ENCODE assay signal across 8 cellular contexts in genomic region chr9:19162026-19162366, GRCh38. TPM values are rescaled to one million over a fixed set of nuclear protein-coding genes. Genes with fewer than 3 reads are reported as not detected.
DNase-seq lines count a peak whose midpoint lies in the region; ATAC-seq and TF ChIP-seq lines count a peak whose summit lies in the region.

No MANE protein-coding gene starts in this region.

- ATAC-seq in heart right ventricle (peak in 1 of 8 donors; percentile 32), left ventricle myocardium superior (no peak), right lobe of liver (no peak), upper lobe of left lung (ENCODE audit: low FRiP score in 2 of 2) (no peak), GM21786 (IDR thresholded peaks at IDR 0.05; ENCODE audit: unreplicated experiment) (no peak)

- peak overlapping the region in 6 of 10 donors; percentile 2 to 85 (median 49) for H3K27ac ChIP-seq in heart right ventricle
- peak overlapping the region; percentile 80 to 95 (median 88) for H3K27ac ChIP-seq in right lobe of liver
- peak overlapping the region; percentile 57 to 83 (median 81) for H3K27ac ChIP-seq in upper lobe of left lung

- intact Hi-C loops in heart right ventricle (cut with DNase I) = loop anchor here in 4 of 10 donors (5.0 to 10.0 kb wide), 3 partner anchors 35 to 65 kb away; partner anchors contain the start of genes PLIN2 (in 2 of the 4) and HAUS6 (in 1 of the 4)
- intact Hi-C loops in left ventricle myocardium superior (cut with micrococcal nuclease) = no loop called here
- intact Hi-C loops in activated T-helper 2 cell treated with anti-CD3 and anti-CD28 coated beads, Interferon-gamma antibody, Interleukin-2, Interleukin-4, amounts not matched to agents 10 μg/mL and 5 μg/mL and 100 μg/mL, durations not matched to agents 14 hours and 24 hours and 36 hours (cut with micrococcal nuclease) = no loop called here
- intact Hi-C loops in right lobe of liver (cut with DNase I) = no loop called here

- peak overlapping the region in 1 of 10 donors; percentile 3 for H3K4me3 ChIP-seq in heart right ventricle
- no peak overlapping the region for H3K4me3 ChIP-seq in right lobe of liver
- no peak overlapping the region for H3K4me3 ChIP-seq in upper lobe of left lung

- no peak for TF ChIP-seq EP300 in upper lobe of left lung (IDR thresholded peaks at IDR 0.05)

- TF ChIP-seq POLR2A in right lobe of liver (IDR thresholded peaks at IDR 0.05) = no peak
- no peak for TF ChIP-seq POLR2A in upper lobe of left lung (IDR thresholded peaks at IDR 0.05)

- H3K4me3 Mint-ChIP-seq in activated T-helper 2 cell treated with anti-CD3 and anti-CD28 coated beads, Interferon-gamma antibody, Interleukin-2, Interleukin-4, amounts not matched to agents 10 μg/mL and 5 μg/mL and 100 μg/mL, durations not matched to agents 14 hours and 24 hours and 36 hours (ENCODE audit: low read depth) = peak overlapping the region; percentile 7

- TF ChIP-seq CTCF in heart right ventricle (IDR thresholded peaks at IDR 0.05) (no peak), right lobe of liver (IDR thresholded peaks at IDR 0.05) (no peak), upper lobe of left lung (IDR thresholded peaks at IDR 0.05) (no peak)

- H3K4me1 ChIP-seq in heart right ventricle (peaks cover 0 to 50% (median 11%) of the 10 kb centered on the region in 9 donors), right lobe of liver (peaks cover 0 to 30% (median 10%) of the 10 kb centered on the region in 4 donors), upper lobe of left lung (peaks cover 14 to 19% (median 19%) of the 10 kb centered on the region in 4 donors)

- H3K9me3 ChIP-seq in heart right ventricle (no peaks in the 10 kb centered on the region), right lobe of liver (no peaks in the 10 kb centered on the region), upper lobe of left lung (no peaks in the 10 kb centered on the region)

- peaks cover 18% of the 10 kb centered on the region for H3K4me1 Mint-ChIP-seq in activated T-helper 2 cell treated with anti-CD3 and anti-CD28 coated beads, Interferon-gamma antibody, Interleukin-2, Interleukin-4, amounts not matched to agents 10 μg/mL and 5 μg/mL and 100 μg/mL, durations not matched to agents 14 hours and 24 hours and 36 hours (ENCODE audit: low read depth)

- no peaks in the 10 kb centered on the region for H3K36me3 ChIP-seq in heart right ventricle
- no peaks in the 10 kb centered on the region for H3K36me3 ChIP-seq in right lobe of liver
- H3K36me3 ChIP-seq in upper lobe of left lung = no peaks in the 10 kb centered on the region

- H3K27me3 Mint-ChIP-seq in activated T-helper 2 cell treated with anti-CD3 and anti-CD28 coated beads, Interferon-gamma antibody, Interleukin-2, Interleukin-4, amounts not matched to agents 10 μg/mL and 5 μg/mL and 100 μg/mL, durations not matched to agents 14 hours and 24 hours and 36 hours (ENCODE audit: low read depth) = no peaks in the 10 kb centered on the region

- H3K27me3 ChIP-seq in heart right ventricle (no peaks in the 10 kb centered on the region), right lobe of liver (no peaks in the 10 kb centered on the region), upper lobe of left lung (no peaks in the 10 kb centered on the region)

- H3K9me3 Mint-ChIP-seq in activated T-helper 2 cell treated with anti-CD3 and anti-CD28 coated beads, Interferon-gamma antibody, Interleukin-2, Interleukin-4, amounts not matched to agents 10 μg/mL and 5 μg/mL and 100 μg/mL, durations not matched to agents 14 hours and 24 hours and 36 hours = no peaks in the 10 kb centered on the region

- H3K27ac Mint-ChIP-seq in activated T-helper 2 cell treated with anti-CD3 and anti-CD28 coated beads, Interferon-gamma antibody, Interleukin-2, Interleukin-4, amounts not matched to agents 10 μg/mL and 5 μg/mL and 100 μg/mL, durations not matched to agents 14 hours and 24 hours and 36 hours = peak overlapping the region; percentile 89

- no peaks in the 10 kb centered on the region for H3K36me3 Mint-ChIP-seq in activated T-helper 2 cell treated with anti-CD3 and anti-CD28 coated beads, Interferon-gamma antibody, Interleukin-2, Interleukin-4, amounts not matched to agents 10 μg/mL and 5 μg/mL and 100 μg/mL, durations not matched to agents 14 hours and 24 hours and 36 hours (ENCODE audit: low read depth)

- no peak for DNase-seq in heart right ventricle
- DNase-seq in left ventricle myocardium superior = no peak
- no peak for DNase-seq in activated T-helper 2 cell treated with anti-CD3 and anti-CD28 coated beads, Interferon-gamma antibody, Interleukin-2, Interleukin-4, amounts not matched to agents 10 μg/mL and 5 μg/mL and 100 μg/mL, durations not matched to agents 14 hours and 24 hours and 36 hours (ENCODE audit: low spot score)
- no peak for DNase-seq in right lobe of liver
- DNase-seq in upper lobe of left lung = no peak
- no peak for DNase-seq in RPMI8226
- no peak for DNase-seq in NCI-H526 treated with DMSO at 0.1 percent for 48 hours (lab: John Stamatoyannopoulos, UW)

- WGBS in heart right ventricle, 2 donors = 81 to 94% methylated on average over 2 of the region's 2 CpGs
- 56% methylated on average over 1 of the region's 2 CpGs for WGBS in right lobe of liver (ENCODE audit: insufficient coverage, low coverage, low lambda C conversion rate, missing lambda C conversion rate)
- WGBS in upper lobe of left lung, 2 donors = 83 to 88% methylated on average over 2 of the region's 2 CpGs

RNA-seq across cellular contexts. Expression of gene PLIN2, which starts 34.7 kb away (rescaled TPM):
- total RNA-seq in heart right ventricle = 100 to 1,000 TPM in 3 of 10 donors, 10 to 100 TPM in 7; 35.4 to 205 (median 49.4) TPM
- polyA plus RNA-seq in heart right ventricle = 100 to 1,000 TPM in 1 of 2 donors, 10 to 100 TPM in 1; 35.0 to 184 TPM
- total RNA-seq in left ventricle myocardium superior = 45.1 TPM
- 77.2 and 77.9 TPM in 2 replicates for total RNA-seq in activated T-helper 2 cell treated with anti-CD3 and anti-CD28 coated beads, Interferon-gamma antibody, Interleukin-2, Interleukin-4, amounts not matched to agents 10 μg/mL and 5 μg/mL and 100 μg/mL, durations not matched to agents 14 hours and 24 hours and 36 hours
- 1,000 to 10,000 TPM in 2 of 6 experiments, 100 to 1,000 TPM in 4; 151 to 2,070 (median 532) TPM for total RNA-seq in right lobe of liver
- 100 to 1,000 TPM; 156 to 262 (median 218) TPM for total RNA-seq in upper lobe of left lung

RNA-seq across cellular contexts. Expression of gene HAUS6, which starts 59.3 kb away (rescaled TPM):
- total RNA-seq in heart right ventricle (10 to 100 TPM in 1 of 10 donors, 1 to 10 TPM in 9; 4.9 to 10.4 (median 7.2) TPM), left ventricle myocardium superior (5.6 TPM), right lobe of liver (1 to 10 TPM; 2.9 to 8.1 (median 4.3) TPM), upper lobe of left lung (10 to 100 TPM in 1 of 6 donors, 1 to 10 TPM in 5; 3.3 to 11.8 (median 6.6) TPM)
- polyA plus RNA-seq in heart right ventricle = 1 to 10 TPM; 2.6 to 4.2 TPM
- 28.3 and 31.6 TPM in 2 replicates for total RNA-seq in activated T-helper 2 cell treated with anti-CD3 and anti-CD28 coated beads, Interferon-gamma antibody, Interleukin-2, Interleukin-4, amounts not matched to agents 10 μg/mL and 5 μg/mL and 100 μg/mL, durations not matched to agents 14 hours and 24 hours and 36 hours
